In the genomic region with DNA sequence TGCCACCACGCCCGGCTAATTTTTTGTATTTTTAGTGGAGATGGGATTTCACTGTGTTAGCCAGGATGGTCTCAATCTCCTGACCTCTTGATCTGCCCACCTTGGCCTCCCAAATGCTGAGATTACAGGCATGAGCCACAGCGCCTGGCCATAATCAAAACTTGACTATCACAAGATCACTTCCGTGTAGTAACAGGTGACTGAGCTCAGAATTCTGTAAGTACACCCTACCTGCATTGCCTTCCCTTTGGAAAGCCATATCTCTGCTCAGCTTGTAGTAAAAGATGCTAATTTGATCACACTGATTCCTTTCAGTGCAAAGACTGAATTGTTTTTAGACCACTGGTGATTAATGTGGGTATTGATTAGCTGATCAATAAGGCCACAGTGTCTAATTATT, we compare ENCODE assay signal across 26 cellular contexts.
"Had no signal": no experiment of that assay in that cellular context is flagged by ENCODE, and none has a peak within 500 bp of the region (broad histone marks: within the 10 kb centered on the region; RNA-seq: fewer than 3 reads in every experiment).

No MANE protein-coding gene starts in this region.

- DNase-seq: colonic mucosa; cortex of kidney; dermis blood vessel endothelial cell; dorsolateral prefrontal cortex; effector CD4-positive, alpha-beta T cell; effector CD8-positive, alpha-beta T cell; effector memory CD4-positive, alpha-beta T cell; effector memory CD8-positive, alpha-beta T cell; endodermal cell; erythroblast; esophagus squamous epithelium; foreskin melanocyte; gastrocnemius medialis; glutamatergic neuron; head of caudate nucleus; heart left ventricle had no signal

- H3K4me1 ChIP-seq: colonic mucosa, esophagus muscularis mucosa, esophagus squamous epithelium, foreskin keratinocyte, gastrocnemius medialis, gastroesophageal sphincter, heart left ventricle, heart right ventricle had no signal

- H3K27ac ChIP-seq: colonic mucosa, coronary artery, dorsolateral prefrontal cortex, epithelial cell of prostate, esophagus muscularis mucosa, esophagus squamous epithelium, foreskin keratinocyte, gastrocnemius medialis, gastroesophageal sphincter, heart left ventricle, heart right ventricle had no signal

- H3K9me3 ChIP-seq: colonic mucosa, esophagus muscularis mucosa, esophagus squamous epithelium, gastrocnemius medialis, gastroesophageal sphincter, heart left ventricle, heart right ventricle had no signal

- ATAC-seq: effector memory CD8-positive, alpha-beta T cell; foreskin keratinocyte; gastroesophageal sphincter; heart left ventricle; heart right ventricle had no signal

- H3K4me3 ChIP-seq: colonic mucosa, coronary artery, dorsolateral prefrontal cortex, esophagus muscularis mucosa, esophagus squamous epithelium, gastrocnemius medialis, gastroesophageal sphincter, heart left ventricle, heart right ventricle had no signal

- H3K36me3 ChIP-seq: colonic mucosa, esophagus muscularis mucosa, esophagus squamous epithelium, gastrocnemius medialis, gastroesophageal sphincter, heart left ventricle, heart right ventricle had no signal

- FAIRE-seq: colon, endometrium, endothelial cell of umbilical vein, frontal cortex had no signal

- H3K27me3 ChIP-seq: colonic mucosa, esophagus muscularis mucosa, esophagus squamous epithelium, foreskin keratinocyte, gastrocnemius medialis, gastroesophageal sphincter, heart left ventricle, heart right ventricle had no signal
